ENCODE assay signal across 8 cellular contexts in genomic region chr5:90529939-90530677, GRCh38. TPM values are rescaled to one million over a fixed set of nuclear protein-coding genes. Genes with fewer than 3 reads are reported as not detected.
DNase-seq lines count a peak whose midpoint lies in the region; ATAC-seq and TF ChIP-seq lines count a peak whose summit lies in the region.

No MANE protein-coding gene starts in this region.

- peak overlapping the region; percentile 81 for H3K27ac ChIP-seq in BLaER1
- H3K27ac ChIP-seq in epithelial cell of prostate = peak overlapping the region; percentile 69

- H3K4me3 Mint-ChIP-seq in activated CD4-positive, alpha-beta memory T cell treated with anti-CD3 and anti-CD28 coated beads for 36 hours = peak overlapping the region; percentile 100

- intact Hi-C loops in activated CD4-positive, alpha-beta memory T cell treated with anti-CD3 and anti-CD28 coated beads for 36 hours (cut with micrococcal nuclease) = loop anchor here (1.0 to 10.0 kb wide), 6 partner anchors 56 to 1803 kb away; partner anchors contain the start of genes CETN3, MBLAC2 and POLR3G
- intact Hi-C loops in mucosa of descending colon (cut with DNase I, micrococcal nuclease) = loop anchor here (5.0 to 10.0 kb wide), 2 partner anchors 93 to 95 kb away; no protein-coding TSS in a partner anchor

- ATAC-seq in GM18909 (IDR thresholded peaks at IDR 0.05; ENCODE audit: poor library complexity, unreplicated experiment) (peak; percentile 58), HG03175 (IDR thresholded peaks at IDR 0.05; ENCODE audit: unreplicated experiment) (peak; percentile 60), mucosa of descending colon (peak; percentile 70)

- H4K20me1 ChIP-seq in BLaER1 = peaks cover 33% of the 10 kb centered on the region; the same call in 1 of the 2 replicates

- H3K4me1 Mint-ChIP-seq in activated CD4-positive, alpha-beta memory T cell treated with anti-CD3 and anti-CD28 coated beads for 36 hours (ENCODE audit: low read depth) = peaks cover 24% of the 10 kb centered on the region

- H3K9me3 ChIP-seq in BLaER1 (no peaks in the 10 kb centered on the region), mucosa of descending colon (no peaks in the 10 kb centered on the region)

- peak overlapping the region; percentile 84 for H3K4me3 ChIP-seq in BLaER1
- H3K4me3 ChIP-seq in mucosa of descending colon = peak overlapping the region; percentile 62

- H3K9ac ChIP-seq in BLaER1 = peak overlapping the region; percentile 83

- peak; percentile 40 for TF ChIP-seq CTCF in mucosa of descending colon (IDR thresholded peaks at IDR 0.05)

- H3K4me2 ChIP-seq in BLaER1 = peak overlapping the region; percentile 64

- peaks cover 12% of the 10 kb centered on the region for H3K27me3 Mint-ChIP-seq in activated CD4-positive, alpha-beta memory T cell treated with anti-CD3 and anti-CD28 coated beads for 36 hours

- H3K36me3 ChIP-seq in BLaER1 = peaks cover 3% of the 10 kb centered on the region
- H3K36me3 ChIP-seq in mucosa of descending colon (ENCODE audit: low read depth) = no peaks in the 10 kb centered on the region

- POLR2A ChIA-PET in activated CD4-positive, alpha-beta memory T cell treated with anti-CD3 and anti-CD28 coated beads for 36 hours (lab: Charles Lee) = interaction anchor here (0.6 kb wide), 1 partner anchor 120 kb away, joined by 4 read pairs; no protein-coding TSS in a partner anchor

- H3K4me1 ChIP-seq in BLaER1 (peaks cover 22% of the 10 kb centered on the region), mucosa of descending colon (ENCODE audit: low read depth) (peaks cover 28% of the 10 kb centered on the region)

- H3K9me3 Mint-ChIP-seq in activated CD4-positive, alpha-beta memory T cell treated with anti-CD3 and anti-CD28 coated beads for 36 hours = no peaks in the 10 kb centered on the region

- peaks cover 1% of the 10 kb centered on the region for H3K36me3 Mint-ChIP-seq in activated CD4-positive, alpha-beta memory T cell treated with anti-CD3 and anti-CD28 coated beads for 36 hours

- H3K27me3 ChIP-seq in BLaER1 = no peaks in the 10 kb centered on the region

- CTCF ChIA-PET in activated CD4-positive, alpha-beta memory T cell treated with anti-CD3 and anti-CD28 coated beads for 36 hours (lab: Charles Lee) = interaction anchor here (0.6 to 3.7 kb wide), 21 partner anchors 10 to 1801 kb away, joined by 3 to 47 read pairs (median 3); partner anchors contain the start of genes CETN3, MBLAC2 and POLR3G

- H3K27ac Mint-ChIP-seq in activated CD4-positive, alpha-beta memory T cell treated with anti-CD3 and anti-CD28 coated beads for 36 hours = peak overlapping the region; percentile 96

- peak; percentile 84 for DNase-seq in NCI-H460 (ENCODE audit: extremely low read depth, low read depth)
- peak; percentile 73 for DNase-seq in activated CD4-positive, alpha-beta memory T cell treated with anti-CD3 and anti-CD28 coated beads for 36 hours
- DNase-seq in epithelial cell of prostate (ENCODE audit: low read depth, low spot score) = no peak
- peak in 2 of 3 donors; percentile 51 to 71 for DNase-seq in mucosa of descending colon
- peak; percentile 15 to 16 for DNase-seq in stimulated activated CD8-positive, alpha-beta memory T cell treated with anti-CD3 and anti-CD28 coated beads, Interleukin-7, amount 100 ng/mL, for 1 hour (ENCODE audit: low read depth in 2 of 2)

RNA-seq across cellular contexts. Expression of gene LYSMD3, which starts 0.7 kb away (rescaled TPM):
- 13.2 and 15.1 TPM in 2 replicates for total RNA-seq in NCI-H460 (2014; rRNA removed; shearing (Covaris generic))
- 11.0 and 11.7 TPM in 2 replicates for polyA plus RNA-seq in NCI-H460 (2014; cell fraction: nucleus; rRNA removed)
- 10 to 100 TPM; 12.6 to 13.0 TPM for total RNA-seq in activated CD4-positive, alpha-beta memory T cell treated with anti-CD3 and anti-CD28 coated beads for 36 hours
- 10 to 100 TPM; 20.1 to 25.1 (median 23.1) TPM for total RNA-seq in mucosa of descending colon

RNA-seq across cellular contexts. Expression of gene ADGRV1, which starts 28.5 kb away (rescaled TPM):
- total RNA-seq in NCI-H460 (2014; rRNA removed; shearing (Covaris generic)) = 1.8 TPM in 2 replicates
- 1.5 and 2.7 TPM in 2 replicates for polyA plus RNA-seq in NCI-H460 (2014; cell fraction: nucleus; rRNA removed)
- under 1 TPM in 1 of 2 experiments, not detected in 1; 0.05 TPM for total RNA-seq in activated CD4-positive, alpha-beta memory T cell treated with anti-CD3 and anti-CD28 coated beads for 36 hours
- 1 to 10 TPM; 4.5 to 8.6 (median 6.1) TPM for total RNA-seq in mucosa of descending colon

RNA-seq across cellular contexts. Expression of gene POLR3G, which starts 55.4 kb away (rescaled TPM):
- 36.7 and 38.4 TPM in 2 replicates for total RNA-seq in NCI-H460 (2014; rRNA removed; shearing (Covaris generic))
- polyA plus RNA-seq in NCI-H460 (2014; cell fraction: nucleus; rRNA removed) = 45.0 and 51.8 TPM in 2 replicates
- total RNA-seq in activated CD4-positive, alpha-beta memory T cell treated with anti-CD3 and anti-CD28 coated beads for 36 hours = 1 to 10 TPM; 9.6 to 9.7 TPM
- 1 to 10 TPM in 2 of 3 donors, under 1 TPM in 1; 0.64 to 1.5 (median 1.3) TPM for total RNA-seq in mucosa of descending colon

RNA-seq across cellular contexts. Expression of gene MBLAC2, which starts 55.5 kb away (rescaled TPM):
- 5.6 and 7.8 TPM in 2 replicates for total RNA-seq in NCI-H460 (2014; rRNA removed; shearing (Covaris generic))
- 6.7 and 9.9 TPM in 2 replicates for polyA plus RNA-seq in NCI-H460 (2014; cell fraction: nucleus; rRNA removed)
- 1 to 10 TPM; 3.3 to 3.5 TPM for total RNA-seq in activated CD4-positive, alpha-beta memory T cell treated with anti-CD3 and anti-CD28 coated beads for 36 hours
- 1 to 10 TPM; 4.5 to 5.8 (median 5.1) TPM for total RNA-seq in mucosa of descending colon

Comparison
In these comparisons a context has a peak if more than half of its experiments do, and no peak if none do; other contexts are left out.
1. RNA of gene POLR3G, which starts 55.4 kb away (total RNA-seq): 36.7 to 38.4 TPM in NCI-H460 and 9.6 to 9.7 TPM in activated CD4-positive, alpha-beta memory T cell treated with anti-CD3 and anti-CD28 coated beads for 36 hours; 0.64 to 1.5 TPM in mucosa of descending colon; every median in the first group is over 4 times any median in the second.
2. Peak in every context shown above with its lines, with median percentiles within 50 percentile points of each other: ATAC-seq.